ENCODE assay signal across 1 cellular context in the genomic region with DNA sequence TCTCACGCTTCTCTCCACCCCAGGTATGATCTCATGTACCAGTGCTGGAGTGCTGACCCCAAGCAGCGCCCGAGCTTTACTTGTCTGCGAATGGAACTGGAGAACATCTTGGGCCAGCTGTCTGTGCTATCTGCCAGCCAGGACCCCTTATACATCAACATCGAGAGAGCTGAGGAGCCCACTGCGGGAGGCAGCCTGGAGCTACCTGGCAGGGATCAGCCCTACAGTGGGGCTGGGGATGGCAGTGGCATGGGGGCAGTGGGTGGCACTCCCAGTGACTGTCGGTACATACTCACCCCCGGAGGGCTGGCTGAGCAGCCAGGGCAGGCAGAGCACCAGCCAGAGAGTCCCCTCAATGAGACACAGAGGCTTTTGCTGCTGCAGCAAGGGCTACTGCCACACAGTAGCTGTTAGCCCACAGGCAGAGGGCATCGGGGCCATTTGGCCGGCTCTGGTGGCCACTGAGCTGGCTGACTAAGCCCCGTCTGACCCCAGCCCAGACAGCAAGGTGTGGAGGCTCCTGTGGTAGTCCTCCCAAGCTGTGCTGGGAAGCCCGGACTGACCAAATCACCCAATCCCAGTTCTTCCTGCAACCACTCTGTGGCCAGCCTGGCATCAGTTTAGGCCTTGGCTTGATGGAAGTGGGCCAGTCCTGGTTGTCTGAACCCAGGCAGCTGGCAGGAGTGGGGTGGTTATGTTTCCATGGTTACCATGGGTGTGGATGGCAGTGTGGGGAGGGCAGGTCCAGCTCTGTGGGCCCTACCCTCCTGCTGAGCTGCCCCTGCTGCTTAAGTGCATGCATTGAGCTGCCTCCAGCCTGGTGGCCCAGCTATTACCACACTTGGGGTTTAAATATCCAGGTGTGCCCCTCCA.
TF ChIP-seq lines count a peak whose summit lies in the region.

No MANE protein-coding gene starts in this region.

TF ChIP-seq in GM23338, 12 proteins besides CTCF, POLR2A, EP300 and RAD21 (continued from another document):
- TF ChIP-seq EZH2phosphoT487 (IDR thresholded peaks at IDR 0.05; ENCODE audit: unreplicated experiment) (no peak), POLR2AphosphoS5 (IDR thresholded peaks at IDR 0.05; ENCODE audit: low read depth) (no peak), ZNF114 (CRISPR knock-in tag; IDR thresholded peaks at IDR 0.05) (no peak), ZNF462 (CRISPR knock-in tag; IDR thresholded peaks at IDR 0.05) (no peak), ETS1 (IDR thresholded peaks at IDR 0.05) (no peak), NANOG (IDR thresholded peaks at IDR 0.05; ENCODE audit: borderline replicate concordance) (no peak), CREB1 (CRISPR knock-in tag; IDR thresholded peaks at IDR 0.05; ENCODE audit: low read depth) (no peak)
TF ChIP-seq in GM23338: peak in this region for 0.
